Comparison of ENCODE assay signal across 1 cellular context in genomic region chr11:118310781-118311485, GRCh38.
TF ChIP-seq lines count a peak whose summit lies in the region.

No MANE protein-coding gene starts in this region.

TF ChIP-seq in HCT116, 20 proteins besides CTCF, POLR2A, EP300 and RAD21:
- TF ChIP-seq EGR1 (IDR thresholded peaks at IDR 0.05; ENCODE audit: low read depth) (no peak), SP1 (IDR thresholded peaks at IDR 0.05; ENCODE audit: low read depth) (no peak), SIN3A (IDR thresholded peaks at IDR 0.05; ENCODE audit: low read depth) (no peak), POLR2AphosphoS5 (IDR thresholded peaks at IDR 0.05; ENCODE audit: low read depth, low read length) (no peak), SRF (IDR thresholded peaks at IDR 0.05; ENCODE audit: low read depth) (no peak), YY1 (IDR thresholded peaks at IDR 0.05; ENCODE audit: extremely low read depth, insufficient replicate concordance, low read depth, low read length) (no peak), EZH2phosphoT487 (IDR thresholded peaks at IDR 0.05; ENCODE audit: borderline replicate concordance) (no peak), CBX3 (IDR thresholded peaks at IDR 0.05; ENCODE audit: low read depth) (no peak)
- TF ChIP-seq, protein P1, sequence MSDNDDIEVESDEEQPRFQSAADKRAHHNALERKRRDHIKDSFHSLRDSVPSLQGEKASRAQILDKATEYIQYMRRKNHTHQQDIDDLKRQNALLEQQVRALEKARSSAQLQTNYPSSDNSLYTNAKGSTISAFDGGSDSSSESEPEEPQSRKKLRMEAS (IDR thresholded peaks at IDR 0.05), result no peak
